ENCODE assay signal across 8 cellular contexts in the genomic region with DNA sequence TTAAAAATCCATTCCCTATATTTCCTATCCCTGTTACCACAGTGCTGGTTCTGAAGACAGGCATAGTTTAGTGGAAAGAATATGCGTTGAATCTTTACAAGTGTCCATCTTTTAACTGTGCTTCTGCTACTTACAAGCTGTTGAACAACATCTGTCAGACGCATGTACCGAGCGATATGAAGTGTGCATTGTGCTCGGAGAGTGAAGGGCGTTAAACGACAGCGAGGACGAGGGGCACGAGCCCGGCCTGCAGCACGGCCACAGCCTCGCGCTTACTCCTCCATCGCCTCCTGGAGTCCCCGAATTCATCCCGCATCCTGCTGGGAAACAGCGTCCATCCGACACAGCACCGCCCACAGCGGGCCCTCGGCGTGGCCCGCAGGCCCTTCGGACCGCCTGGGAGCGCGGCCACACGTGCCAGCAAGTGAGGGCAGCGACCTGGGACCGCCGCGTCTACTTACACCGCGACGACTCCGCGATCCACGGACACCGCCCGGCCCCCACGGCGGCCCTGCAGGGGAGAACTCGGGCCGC. TPM values are rescaled to one million over a fixed set of nuclear protein-coding genes. Genes with fewer than 3 reads are reported as not detected.
A peak's percentile ranks its signal among the peaks of the same experiment; 100 is the strongest.
DNase-seq lines count a peak whose midpoint lies in the region; ATAC-seq and TF ChIP-seq lines count a peak whose summit lies in the region.

No MANE protein-coding gene starts in this region.

- H3K4me3 ChIP-seq in CD8-positive, alpha-beta T cell (ENCODE audit: low read depth, low read length), result peak overlapping the region; percentile 93
- peak overlapping the region; percentile 87 to 88 (median 88) for H3K4me3 ChIP-seq in esophagus muscularis mucosa

- peak overlapping the region; percentile 90 for H3K27ac ChIP-seq in CD8-positive, alpha-beta T cell (ENCODE audit: low read depth, low read length)
- H3K27ac ChIP-seq in esophagus muscularis mucosa (replicated peaks in 1 of 4), result peak overlapping the region; percentile 99 to 100 (median 100)

- CTCF ChIA-PET in CD8-positive, alpha-beta T cell (lab: Charles Lee), result interaction anchor here (0.9 kb wide), 1 partner anchor 265 kb away, joined by 3 read pairs; no protein-coding TSS in a partner anchor

- TF ChIP-seq POLR2A in esophagus muscularis mucosa (IDR thresholded peaks at IDR 0.05; ENCODE audit: low read depth), result no peak

- H3K27ac Mint-ChIP-seq in CD8-positive, alpha-beta T cell, result peak overlapping the region; percentile 95
- peak overlapping the region; percentile 92 for H3K27ac Mint-ChIP-seq in T-helper 17 cell
- H3K27ac Mint-ChIP-seq in natural killer cell, result peak overlapping the region; percentile 77 to 88

- peaks cover 47% of the 10 kb centered on the region for H3K36me3 Mint-ChIP-seq in CD8-positive, alpha-beta T cell
- H3K36me3 Mint-ChIP-seq in T-helper 17 cell (ENCODE audit: low read depth) (peaks cover 2% of the 10 kb centered on the region), natural killer cell (no peaks in the 10 kb centered on the region)

- peak in 1 of 7 experiments; percentile 25 for DNase-seq in CD8-positive, alpha-beta T cell
- no peak for DNase-seq in T-helper 17 cell
- no peak for DNase-seq in esophagus muscularis mucosa (ENCODE audit: extremely low spot score)
- DNase-seq in natural killer cell, result no peak
- DNase-seq in NCI-H2029 (lab: John Stamatoyannopoulos, UW), result no peak
- DNase-seq in COLO829 (ENCODE audit: low spot score), result no peak

- H3K27me3 ChIP-seq in CD8-positive, alpha-beta T cell (ENCODE audit: insufficient read depth, low read length), result no peaks in the 10 kb centered on the region
- no peaks in the 10 kb centered on the region for H3K27me3 ChIP-seq in esophagus muscularis mucosa

- TF ChIP-seq CTCF in CD8-positive, alpha-beta T cell (IDR thresholded peaks at IDR 0.05), result no peak
- no peak for TF ChIP-seq CTCF in esophagus muscularis mucosa (IDR thresholded peaks at IDR 0.05)
- TF ChIP-seq CTCF in natural killer cell (IDR thresholded peaks at IDR 0.05), result no peak

- ATAC-seq in CD8-positive, alpha-beta T cell, result peak; percentile 4
- peak; percentile 14 for ATAC-seq in GM19395 (IDR thresholded peaks at IDR 0.05; ENCODE audit: unreplicated experiment)
- ATAC-seq in HG03469 (IDR thresholded peaks at IDR 0.05; ENCODE audit: unreplicated experiment), result peak; percentile 3
- ATAC-seq in T-helper 17 cell, result peak; percentile 3
- ATAC-seq in natural killer cell, result peak in 2 of 3 donors; percentile 7

- intact Hi-C loops in CD8-positive, alpha-beta T cell (cut with DNase I, micrococcal nuclease), result loop anchor here (1.0 to 5.0 kb wide), 6 partner anchors 23 to 621 kb away; a partner anchor contains a TSS
- intact Hi-C loops in esophagus muscularis mucosa (cut with DNase I) (loop anchor here (2.0 to 5.0 kb wide), 2 partner anchors 53 to 89 kb away; a partner anchor contains a TSS), natural killer cell (cut with micrococcal nuclease) (loop anchor here (2.0 to 5.0 kb wide), 3 partner anchors 21 to 89 kb away; a partner anchor contains a TSS)

- peaks cover 65% of the 10 kb centered on the region for H3K4me1 Mint-ChIP-seq in CD8-positive, alpha-beta T cell (ENCODE audit: low read depth)
- H3K4me1 Mint-ChIP-seq in T-helper 17 cell, result peaks cover 42% of the 10 kb centered on the region
- peaks cover 50 to 63% of the 10 kb centered on the region in 2 donors for H3K4me1 Mint-ChIP-seq in natural killer cell

- WGBS in esophagus muscularis mucosa, result under 1% methylated on average over 9 of the region's 45 CpGs

- peaks cover 44% of the 10 kb centered on the region for H3K4me1 ChIP-seq in CD8-positive, alpha-beta T cell (ENCODE audit: insufficient read depth, low read length)
- peaks cover 46 to 82% (median 80%) of the 10 kb centered on the region in 4 donors for H3K4me1 ChIP-seq in esophagus muscularis mucosa

- H3K9me3 ChIP-seq in CD8-positive, alpha-beta T cell (ENCODE audit: low read length), result no peaks in the 10 kb centered on the region
- H3K9me3 ChIP-seq in T-helper 17 cell (ENCODE audit: control insufficient read depth, low read length, poor library complexity, severe bottlenecking), result no peaks in the 10 kb centered on the region
- H3K9me3 ChIP-seq in esophagus muscularis mucosa, result no peaks in the 10 kb centered on the region

- POLR2A ChIA-PET in CD8-positive, alpha-beta T cell (lab: Charles Lee), result interaction anchor here (0.8 to 3.3 kb wide), 8 partner anchors 11 to 89 kb away, joined by 3 to 24 read pairs (median 6); a partner anchor contains a TSS

- peak overlapping the region; percentile 93 for H3K4me3 Mint-ChIP-seq in CD8-positive, alpha-beta T cell
- peak overlapping the region; percentile 90 for H3K4me3 Mint-ChIP-seq in T-helper 17 cell
- H3K4me3 Mint-ChIP-seq in natural killer cell, result peak overlapping the region; percentile 89

- H3K9me3 Mint-ChIP-seq in CD8-positive, alpha-beta T cell, result no peaks in the 10 kb centered on the region
- H3K9me3 Mint-ChIP-seq in natural killer cell, result no peaks in the 10 kb centered on the region

- H3K27me3 Mint-ChIP-seq in CD8-positive, alpha-beta T cell (ENCODE audit: low read depth), result no peaks in the 10 kb centered on the region
- H3K27me3 Mint-ChIP-seq in T-helper 17 cell (no peaks in the 10 kb centered on the region), natural killer cell (ENCODE audit: low read depth in 2 of 2) (no peaks in the 10 kb centered on the region)

- no peaks in the 10 kb centered on the region for H3K36me3 ChIP-seq in CD8-positive, alpha-beta T cell (ENCODE audit: insufficient read depth, low read length)
- peaks cover 0 to 40% (median 0%) of the 10 kb centered on the region in 4 donors for H3K36me3 ChIP-seq in esophagus muscularis mucosa

- TF ChIP-seq EP300 in esophagus muscularis mucosa (IDR thresholded peaks at IDR 0.05), result no peak

RNA-seq across cellular contexts. Expression of a gene that starts 0.5 kb away (rescaled TPM):
- total RNA-seq in CD8-positive, alpha-beta T cell, result 10 to 100 TPM; 30.5 to 34.1 TPM
- 10 to 100 TPM; 31.3 to 47.9 TPM for total RNA-seq in T-helper 17 cell
- 10 to 100 TPM; 34.5 to 46.9 (median 42.3) TPM for total RNA-seq in esophagus muscularis mucosa
- total RNA-seq in natural killer cell, result 10 to 100 TPM; 26.4 to 68.9 (median 42.3) TPM

RNA-seq across cellular contexts. Expression of a gene that starts 1.5 kb away (rescaled TPM):
- total RNA-seq in CD8-positive, alpha-beta T cell, result 10 to 100 TPM; 53.8 to 58.7 TPM
- total RNA-seq in T-helper 17 cell (10 to 100 TPM; 78.3 to 80.2 TPM), esophagus muscularis mucosa (100 to 1,000 TPM in 3 of 4 donors, 10 to 100 TPM in 1; 93.4 to 154 (median 122) TPM), natural killer cell (10 to 100 TPM; 56.3 to 97.8 (median 97.7) TPM)

RNA-seq across cellular contexts. Expression of a gene that starts 49.5 kb away (rescaled TPM):
- total RNA-seq in CD8-positive, alpha-beta T cell, result not detected
- not detected for total RNA-seq in T-helper 17 cell
- not detected for total RNA-seq in esophagus muscularis mucosa
- under 1 TPM in 1 of 3 donors, not detected in 2; 0.82 TPM for total RNA-seq in natural killer cell
